8 cellular contexts compared by ENCODE assay signal in the genomic region with DNA sequence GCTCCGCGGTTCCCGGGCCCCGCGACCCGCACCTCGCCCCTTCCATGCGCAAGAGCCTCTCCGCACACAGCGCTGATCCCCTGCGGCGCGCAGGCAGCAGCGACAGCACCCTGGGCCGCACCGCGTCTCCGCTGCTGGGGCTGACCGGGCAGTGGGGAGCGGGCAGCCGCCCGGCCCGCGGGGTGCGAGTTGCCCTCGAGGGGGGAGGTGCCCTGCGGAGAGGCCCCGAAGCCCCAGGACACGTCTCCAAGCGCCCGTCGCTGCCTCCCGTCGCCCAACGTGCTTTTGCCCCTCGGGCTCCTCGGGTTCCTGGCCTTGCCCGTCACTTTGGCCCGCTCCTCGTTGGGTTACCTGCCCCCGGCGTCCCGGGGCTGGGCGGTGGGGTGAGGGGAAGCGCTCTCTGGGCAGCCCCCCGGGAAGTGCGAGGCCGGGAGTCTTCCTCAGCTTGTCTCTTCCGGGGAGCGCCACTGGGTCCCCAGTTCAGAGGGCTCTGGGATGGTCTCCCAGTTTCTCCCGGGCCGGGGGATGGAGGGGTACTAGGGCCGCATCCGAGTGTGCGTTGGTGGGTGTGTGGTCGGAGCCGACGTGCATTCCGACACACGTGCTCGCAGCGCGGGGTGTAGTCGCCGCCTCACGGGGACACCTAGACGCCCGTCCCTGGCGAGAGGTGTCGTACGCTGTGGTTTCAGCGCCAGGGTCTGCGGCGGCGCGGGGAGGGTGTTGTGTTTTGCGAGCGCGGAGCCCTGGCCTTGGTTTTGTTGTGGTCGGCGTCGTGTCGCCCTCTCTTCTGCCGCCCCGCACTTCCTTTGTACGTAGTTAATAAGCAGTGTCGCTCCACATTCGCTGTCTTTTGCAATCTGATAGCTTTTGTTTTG. TPM values are rescaled to one million over a fixed set of nuclear protein-coding genes. Genes with fewer than 3 reads are reported as not detected.
DNase-seq lines count a peak whose midpoint lies in the region; ATAC-seq and TF ChIP-seq lines count a peak whose summit lies in the region.

No MANE protein-coding gene starts in this region.

- H3K27ac Mint-ChIP-seq in CD4-positive, CD25-positive, alpha-beta regulatory T cell = peak overlapping the region; percentile 98 to 99 (median 99)

- H3K36me3 Mint-ChIP-seq in CD4-positive, CD25-positive, alpha-beta regulatory T cell = no peaks in the 10 kb centered on the region

- H3K27ac ChIP-seq in CD4-positive, CD25-positive, alpha-beta regulatory T cell (ENCODE audit: insufficient read depth, low read length, poor library complexity, severe bottlenecking) = peak overlapping the region; percentile 80
- peak overlapping the region; percentile 95 for H3K27ac ChIP-seq in vagina

- intact Hi-C loops in vagina (cut with DNase I) = loop anchor here (1.0 to 10.0 kb wide), 4 partner anchors 125 to 435 kb away; no protein-coding TSS in a partner anchor

- no peaks in the 10 kb centered on the region for H3K36me3 ChIP-seq in CD4-positive, CD25-positive, alpha-beta regulatory T cell (ENCODE audit: control insufficient read depth, insufficient read depth, low read length)
- H3K36me3 ChIP-seq in neuron (ENCODE audit: insufficient read depth, low read length) (no peaks in the 10 kb centered on the region), vagina (no peaks in the 10 kb centered on the region)

- TF ChIP-seq CTCF in fibroblast of the aortic adventitia (IDR thresholded peaks at IDR 0.05; ENCODE audit: insufficient read depth, low read length) (no peak), vagina (IDR thresholded peaks at IDR 0.05) (no peak)

- peak overlapping the region; percentile 78 for H2AFZ ChIP-seq in neuron (ENCODE audit: low read depth, low read length)

- peaks cover 0 to 5% (median 0%) of the 10 kb centered on the region in 7 donors for H3K9me3 Mint-ChIP-seq in CD4-positive, CD25-positive, alpha-beta regulatory T cell

- H3K9me3 ChIP-seq in CD4-positive, CD25-positive, alpha-beta regulatory T cell (ENCODE audit: control insufficient read depth in 2 of 2, low read length in 2 of 2) = no peaks in the 10 kb centered on the region
- H3K9me3 ChIP-seq in neuron (ENCODE audit: low read length) (no peaks in the 10 kb centered on the region), vagina (no peaks in the 10 kb centered on the region)

- no peak overlapping the region for H3K4me3 ChIP-seq in CD4-positive, CD25-positive, alpha-beta regulatory T cell (ENCODE audit: low read depth, low read length)
- H3K4me3 ChIP-seq in fibroblast of the aortic adventitia (ENCODE audit: low read depth, low read length) = peak overlapping the region; percentile 87
- H3K4me3 ChIP-seq in neuron (ENCODE audit: low read length) = peak overlapping the region; percentile 95
- H3K4me3 ChIP-seq in vagina = peak overlapping the region; percentile 71 to 82

- TF ChIP-seq POLR2A in vagina (IDR thresholded peaks at IDR 0.05) = peak in 1 of 2 donors; percentile 21

- peak overlapping the region; percentile 93 to 95 (median 94) for H3K4me3 Mint-ChIP-seq in CD4-positive, CD25-positive, alpha-beta regulatory T cell

- H3K27me3 Mint-ChIP-seq in CD4-positive, CD25-positive, alpha-beta regulatory T cell = peaks cover 60% of the 10 kb centered on the region

- peaks cover 39% of the 10 kb centered on the region for H3K4me1 ChIP-seq in CD4-positive, CD25-positive, alpha-beta regulatory T cell (ENCODE audit: control insufficient read depth, insufficient read depth, low read length, poor library complexity, severe bottlenecking)
- H3K4me1 ChIP-seq in neuron (ENCODE audit: insufficient read depth, low read length) = peaks cover 33% of the 10 kb centered on the region
- peaks cover 32% of the 10 kb centered on the region for H3K4me1 ChIP-seq in vagina

- peak; percentile 40 to 69 (median 63) for DNase-seq in CD4-positive, CD25-positive, alpha-beta regulatory T cell
- peak; percentile 18 to 56 for DNase-seq in NCI-H524 (lab: John Stamatoyannopoulos, UW)
- DNase-seq in activated T-helper 9 cell treated with anti-CD3 and anti-CD28 coated beads, Interleukin-2, amount 50 U/mL, for 16 hours (ENCODE audit: low read depth) = peak; percentile 18
- peak; percentile 51 for DNase-seq in fibroblast of the aortic adventitia (ENCODE audit: low read depth)
- DNase-seq in vagina (ENCODE audit: extremely low spot score in 2 of 2) = no peak

- peaks cover 38% of the 10 kb centered on the region for H3K27me3 ChIP-seq in CD4-positive, CD25-positive, alpha-beta regulatory T cell (ENCODE audit: control insufficient read depth, insufficient read depth, low read length)
- H3K27me3 ChIP-seq in neuron (ENCODE audit: insufficient read depth, low read length) = no peaks in the 10 kb centered on the region
- H3K27me3 ChIP-seq in vagina = no peaks in the 10 kb centered on the region

- H3K4me1 Mint-ChIP-seq in CD4-positive, CD25-positive, alpha-beta regulatory T cell = peaks cover 0 to 43% (median 30%) of the 10 kb centered on the region in 4 donors

- peak in 1 of 2 donors; percentile 4 for ATAC-seq in CD4-positive, CD25-positive, alpha-beta regulatory T cell (ENCODE audit: low read depth in 2 of 2)
- ATAC-seq in GM21619 (IDR thresholded peaks at IDR 0.05; ENCODE audit: unreplicated experiment) (no peak), GM18511 (IDR thresholded peaks at IDR 0.05; ENCODE audit: unreplicated experiment) (no peak)

RNA-seq across cellular contexts. Expression of gene IGF1R, which starts 1.9 kb away (rescaled TPM):
- 14.2 TPM for total RNA-seq in CD4-positive, CD25-positive, alpha-beta regulatory T cell
- polyA plus RNA-seq in CD4-positive, CD25-positive, alpha-beta regulatory T cell = 1 to 10 TPM; 1.6 to 4.2 (median 2.8) TPM
- 13.2 and 45.6 TPM in 2 replicates for total RNA-seq in fibroblast of the aortic adventitia (ENCODE audit: low replicate concordance)
- total RNA-seq in vagina = 97.7 TPM

Comparison
In these comparisons a context has a peak if more than half of its experiments do, and no peak if none do; other contexts are left out.
1. DNase-seq: peak in CD4-positive, CD25-positive, alpha-beta regulatory T cell (3 of 3), NCI-H524 (2 of 2), activated T-helper 9 cell treated with anti-CD3 and anti-CD28 coated beads, Interleukin-2, amount 50 U/mL, for 16 hours (single experiment) and fibroblast of the aortic adventitia (single experiment); none in vagina (0 of 2).